ENCODE assay signal across 24 cellular contexts in the genomic region with DNA sequence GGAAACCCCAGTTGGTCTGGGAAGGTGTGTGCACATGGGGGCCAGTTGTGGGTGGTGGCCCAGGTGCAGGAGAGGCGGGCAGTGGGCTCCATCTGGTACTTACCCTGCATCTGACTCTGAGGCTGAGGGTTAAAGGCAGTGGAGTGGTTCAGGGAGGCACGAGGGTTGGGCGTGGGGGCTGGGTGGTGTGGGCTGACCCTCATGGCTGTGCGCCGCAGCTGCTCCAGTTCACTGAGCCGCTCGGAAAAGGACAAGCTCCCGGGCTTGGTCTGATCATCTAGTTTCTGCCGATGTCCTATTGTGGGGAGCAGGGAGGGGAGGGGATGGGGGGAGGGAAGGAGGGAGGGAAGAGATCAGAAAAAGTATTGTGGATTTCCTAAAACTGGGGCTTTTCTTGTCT.
A peak's percentile ranks its signal among the peaks of the same experiment; 100 is the strongest.
DNase-seq lines count a peak whose midpoint lies in the region; ATAC-seq and TF ChIP-seq lines count a peak whose summit lies in the region.
"Had no signal": no experiment of that assay in that cellular context is flagged by ENCODE, and none has a peak within 500 bp of the region (broad histone marks: within the 10 kb centered on the region; RNA-seq: fewer than 3 reads in every experiment).

No MANE protein-coding gene starts in this region.

- no peaks in the 10 kb centered on the region for H4K20me1 ChIP-seq in GM23248 (ENCODE audit: insufficient read depth)

- intact Hi-C loops in lower lobe of right lung (cut with DNase I): no loop called here
- intact Hi-C loops in colonic mucosa (cut with DNase I): no loop called here

- no peak overlapping the region for H3K4me2 ChIP-seq in GM23248 (ENCODE audit: unreplicated experiment)

- no peaks in the 10 kb centered on the region for H3K9me3 ChIP-seq in GM23248 (ENCODE audit: low read depth)
- no peaks in the 10 kb centered on the region for H3K9me3 ChIP-seq in RWPE2 (ENCODE audit: severe bottlenecking)
- no peaks in the 10 kb centered on the region for H3K9me3 ChIP-seq in lower lobe of right lung
- H3K9me3 ChIP-seq in suprapubic skin: no peaks in the 10 kb centered on the region
- no peaks in the 10 kb centered on the region for H3K9me3 ChIP-seq in colonic mucosa
- H3K9me3 ChIP-seq: esophagus muscularis mucosa, heart right ventricle had no signal

- DNase-seq in GM23248: no peak
- DNase-seq in RWPE2 (ENCODE audit: low spot score): no peak
- DNase-seq in lower lobe of right lung: no peak
- DNase-seq in suprapubic skin (ENCODE audit: low spot score in 2 of 2): peak in 1 of 2 donors; percentile 75
- no peak for DNase-seq in mesothelial cell of epicardium (ENCODE audit: low spot score in 2 of 2, unreplicated experiment in 2 of 2)
- DNase-seq in NCI-H2081 (lab: John Stamatoyannopoulos, UW): no peak
- DNase-seq in NCI-H187 (lab: John Stamatoyannopoulos, UW): no peak
- no peak for DNase-seq in colonic mucosa
- DNase-seq: ACHN; activated naive CD4-positive, alpha-beta T cell treated with anti-CD3 and anti-CD28 coated beads, Interleukin-2, amount 50 U/mL, for 16 hours; DMS153; heart right ventricle; naive B cell; NCI-H1092 treated with DMSO at 0.1 percent for 48 hours; NCI-H187 treated with DMSO at 0.1 percent for 48 hours; NCI-H226; nucleus accumbens; stimulated activated CD4-positive, alpha-beta T cell treated with anti-CD3 and anti-CD28 coated beads, Interleukin-2, amount 100 ng/mL, for 24 hours had no signal

- no peaks in the 10 kb centered on the region for H3K9me3 Mint-ChIP-seq in mesothelial cell of epicardium
- H3K9me3 Mint-ChIP-seq: activated CD4-positive, alpha-beta memory T cell treated with anti-CD3 and anti-CD28 coated beads for 36 hours; activated T-helper 17 cell treated with anti-CD3 and anti-CD28 coated beads, Interleukin-2, amount 50 U/mL, for 72 hours; IgD-negative memory B cell; memory B cell had no signal

- TF ChIP-seq CTCF in RWPE2 (IDR thresholded peaks at IDR 0.05; ENCODE audit: poor library complexity, severe bottlenecking) (no peak), lower lobe of right lung (IDR thresholded peaks at IDR 0.05) (no peak), suprapubic skin (IDR thresholded peaks at IDR 0.05) (no peak), mesothelial cell of epicardium (IDR thresholded peaks at IDR 0.05; ENCODE audit: unreplicated experiment) (no peak), colonic mucosa (IDR thresholded peaks at IDR 0.05) (no peak)

- H3K4me1 Mint-ChIP-seq in mesothelial cell of epicardium: peaks cover 18% of the 10 kb centered on the region
- H3K4me1 Mint-ChIP-seq: IgD-negative memory B cell had no signal

- TF ChIP-seq POLR2A in suprapubic skin (IDR thresholded peaks at IDR 0.05): no peak

- H3K9ac ChIP-seq in GM23248: no peak overlapping the region
- no peak overlapping the region for H3K9ac ChIP-seq in colonic mucosa (ENCODE audit: low read depth in 2 of 2, low read length in 2 of 2)

- H3K36me3 ChIP-seq in GM23248 (ENCODE audit: low read depth) (peaks cover 59% of the 10 kb centered on the region), RWPE2 (ENCODE audit: low read depth) (peaks cover 96% of the 10 kb centered on the region), lower lobe of right lung (peaks cover 35% of the 10 kb centered on the region), suprapubic skin (peaks cover 36% of the 10 kb centered on the region), colonic mucosa (peaks cover 4% of the 10 kb centered on the region)

- H3K4me3 ChIP-seq in GM23248: no peak overlapping the region
- H3K4me3 ChIP-seq in RWPE2 (ENCODE audit: severe bottlenecking): no peak overlapping the region
- no peak overlapping the region for H3K4me3 ChIP-seq in lower lobe of right lung
- H3K4me3 ChIP-seq in suprapubic skin: no peak overlapping the region
- H3K4me3 ChIP-seq in colonic mucosa: no peak overlapping the region
- H3K4me3 ChIP-seq: esophagus muscularis mucosa, heart right ventricle had no signal

- H3K4me1 ChIP-seq in GM23248 (ENCODE audit: insufficient read depth): peaks cover 41% of the 10 kb centered on the region
- peaks cover 36% of the 10 kb centered on the region for H3K4me1 ChIP-seq in RWPE2 (ENCODE audit: insufficient read depth, poor library complexity, severe bottlenecking)
- peaks cover 44% of the 10 kb centered on the region for H3K4me1 ChIP-seq in lower lobe of right lung
- H3K4me1 ChIP-seq in suprapubic skin: peaks cover 30% of the 10 kb centered on the region
- H3K4me1 ChIP-seq in colonic mucosa: no peaks in the 10 kb centered on the region

- H3K79me2 ChIP-seq in GM23248 (ENCODE audit: insufficient read depth): peaks cover 86% of the 10 kb centered on the region

- H3K4me3 Mint-ChIP-seq in mesothelial cell of epicardium: no peak overlapping the region
- H3K4me3 Mint-ChIP-seq: activated CD4-positive, alpha-beta memory T cell treated with anti-CD3 and anti-CD28 coated beads for 36 hours; IgD-negative memory B cell; memory B cell had no signal

- no peaks in the 10 kb centered on the region for H3K9me2 ChIP-seq in GM23248 (ENCODE audit: insufficient read depth)

- H3K27ac Mint-ChIP-seq in mesothelial cell of epicardium: no peak overlapping the region
- H3K27ac Mint-ChIP-seq: memory B cell had no signal

- H2AFZ ChIP-seq in GM23248: no peak overlapping the region

- ATAC-seq in RWPE2 (ENCODE audit: low read depth): no peak
- no peak for ATAC-seq in lower lobe of right lung
- ATAC-seq: activated CD4-positive, CD25-positive, alpha-beta regulatory T cell treated with anti-CD3 and anti-CD28 coated beads, Interleukin-2, amount 50 U/mL, for 24 hours; activated T-helper 17 cell treated with anti-CD3 and anti-CD28 coated beads, Interleukin-2, amount 50 U/mL, for 72 hours; heart right ventricle had no signal

- in situ Hi-C loops in GM23248 (cut with MboI): no loop called here

- no peak for TF ChIP-seq EP300 in suprapubic skin (IDR thresholded peaks at IDR 0.05)

- H3K27ac ChIP-seq in GM23248 (peak overlapping the region; percentile 97; the same call in 1 of the 2 replicates), RWPE2 (ENCODE audit: poor library complexity, severe bottlenecking) (peak overlapping the region; percentile 75), lower lobe of right lung (peak overlapping the region; percentile 74), suprapubic skin (peak overlapping the region; percentile 91), colonic mucosa (no peak overlapping the region)
- H3K27ac ChIP-seq: esophagus muscularis mucosa had no signal

- H3F3A ChIP-seq in GM23248 (ENCODE audit: insufficient read depth): peaks cover 86% of the 10 kb centered on the region

- H3K27me3 ChIP-seq in GM23248 (replicated peaks; ENCODE audit: insufficient read depth) (no peaks in the 10 kb centered on the region), RWPE2 (ENCODE audit: insufficient read depth, poor library complexity, severe bottlenecking) (no peaks in the 10 kb centered on the region), lower lobe of right lung (ENCODE audit: low read depth) (no peaks in the 10 kb centered on the region), suprapubic skin (no peaks in the 10 kb centered on the region), colonic mucosa (no peaks in the 10 kb centered on the region)
- H3K27me3 ChIP-seq: esophagus muscularis mucosa had no signal

- 91 to 100% methylated on average over 3 to 9 of the region's 9 CpGs for WGBS in GM23248 (ENCODE audit: low coverage in 1 of 2, low lambda C conversion rate in 2 of 2, missing lambda C conversion rate in 2 of 2), 2 experiments
- 86% methylated on average over 9 of the region's 9 CpGs for WGBS in suprapubic skin

- H3K36me3 Mint-ChIP-seq in mesothelial cell of epicardium: peaks cover 9% of the 10 kb centered on the region

- H3K27me3 Mint-ChIP-seq in mesothelial cell of epicardium (ENCODE audit: low read depth): no peaks in the 10 kb centered on the region
- H3K27me3 Mint-ChIP-seq: activated CD4-positive, alpha-beta memory T cell treated with anti-CD3 and anti-CD28 coated beads for 36 hours; activated T-helper 17 cell treated with anti-CD3 and anti-CD28 coated beads, Interleukin-2, amount 50 U/mL, for 72 hours; IgD-negative memory B cell; memory B cell; naive B cell had no signal
